In the genomic region with DNA sequence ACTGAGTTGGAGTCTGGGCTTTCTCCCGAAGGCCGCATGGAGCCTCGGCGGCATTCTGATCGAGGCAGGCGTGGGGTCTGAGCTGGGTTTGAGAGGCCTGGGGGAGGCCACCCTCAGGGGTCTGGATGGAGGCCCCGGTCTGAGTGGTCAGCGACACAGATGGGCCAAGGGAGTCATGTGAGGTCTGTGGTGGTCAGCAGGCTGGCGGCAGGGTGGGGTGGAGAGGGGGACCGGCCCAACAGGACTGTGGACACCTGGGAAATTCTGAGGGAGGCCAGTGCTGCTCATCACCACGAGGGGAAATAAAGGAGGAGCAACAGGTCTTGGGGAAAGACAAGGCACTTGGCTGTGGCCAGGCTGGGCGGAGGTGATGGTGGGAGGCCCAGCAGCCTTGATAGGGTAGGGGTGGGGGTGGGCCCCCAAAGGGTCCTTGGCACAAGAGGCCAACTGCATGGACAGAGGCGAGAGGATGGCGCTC, we compare ENCODE assay signal across 1 cellular context.
TF ChIP-seq lines count a peak whose summit lies in the region.

No MANE protein-coding gene starts in this region.

TF ChIP-seq in K562, 482 proteins besides CTCF, POLR2A, EP300 and RAD21:
- peak; percentile 69 for TF ChIP-seq POLR2G (IDR thresholded peaks at IDR 0.05; ENCODE audit: low read depth, low read length)
- TF ChIP-seq RBFOX2 (IDR thresholded peaks at IDR 0.05; ENCODE audit: low read depth, low read length): peak; percentile 33; the same call in 1 of the 2 replicates
- no peak for TF ChIP-seq HDAC2 (IDR thresholded peaks at IDR 0.05)
- TF ChIP-seq FUS (optimal IDR thresholded peaks at IDR 0.05; ENCODE audit: low read depth, low read length): no peak
- peak; percentile 54 for TF ChIP-seq RBM22 (IDR thresholded peaks at IDR 0.05; ENCODE audit: low read depth, low read length, poor library complexity, severe bottlenecking)
